ENCODE assay signal across 23 cellular contexts in the genomic region with DNA sequence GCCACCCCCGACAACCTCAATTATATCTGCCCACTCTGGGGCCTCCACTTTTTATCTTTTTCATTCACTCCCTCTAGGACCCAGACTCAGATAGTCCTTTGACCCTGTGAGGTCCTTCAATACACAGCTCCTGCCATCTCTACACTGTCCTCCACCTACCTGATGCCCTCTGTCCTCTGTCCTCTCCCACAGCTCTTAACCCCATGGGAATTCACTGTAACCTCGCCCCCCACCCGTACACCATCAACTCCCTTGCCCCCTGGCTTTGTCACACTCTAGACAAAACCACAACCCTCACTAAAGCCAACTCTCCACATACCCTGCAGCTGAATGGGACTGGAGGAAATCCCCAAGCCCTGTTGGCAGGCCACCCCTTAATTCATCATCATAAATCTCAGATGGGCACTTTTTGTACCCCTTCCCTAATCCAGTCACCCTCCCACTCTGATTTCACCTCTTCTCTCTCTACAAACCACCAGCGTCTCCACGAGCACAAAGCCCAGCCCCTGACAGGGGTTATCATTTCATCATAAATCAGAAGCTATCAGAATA. TPM values are rescaled to one million over a fixed set of nuclear protein-coding genes. Genes with fewer than 3 reads are reported as not detected.
DNase-seq lines count a peak whose midpoint lies in the region; ATAC-seq and TF ChIP-seq lines count a peak whose summit lies in the region.
"Had no signal": no experiment of that assay in that cellular context is flagged by ENCODE, and none has a peak within 500 bp of the region (broad histone marks: within the 10 kb centered on the region; RNA-seq: fewer than 3 reads in every experiment).

No MANE protein-coding gene starts in this region.

- no peak for DNase-seq in T-helper 2 cell treated with Interferon-gamma antibody and Interleukin-4, amounts not matched to agents 5 μg/mL and 100 μg/mL, for 36 hours (ENCODE audit: low spot score)
- DNase-seq in T-helper 2 cell (no peak), IMR-90 (no peak), NK-92 (lab: John Stamatoyannopoulos, UW; ENCODE audit: unreplicated experiment) (no peak), nephron progenitor cell (no peak)
- DNase-seq in activated naive CD8-positive, alpha-beta T cell treated with anti-CD3 and anti-CD28 coated beads for 36 hours = no peak
- DNase-seq: 8988T; activated CD4-positive, alpha-beta T cell treated with anti-CD3 and anti-CD28 coated beads, Interleukin-2, amount 50 U/mL, for 1 hour; activated effector memory CD4-positive, alpha-beta T cell treated with anti-CD3 and anti-CD28 coated beads, Interleukin-2, amount 50 U/mL, for 16 hours; DMS53; kidney; mesendoderm; NCI-H146; NCI-H82; Peyer's patch; stimulated activated CD4-positive, alpha-beta T cell treated with anti-CD3 and anti-CD28 coated beads, Interleukin-2, amount 100 ng/mL, for 24 hours; tibial artery had no signal

- peak overlapping the region; percentile 32 for H3K27ac Mint-ChIP-seq in T-helper 2 cell treated with Interferon-gamma antibody and Interleukin-4, amounts not matched to agents 5 μg/mL and 100 μg/mL, for 36 hours
- H3K27ac Mint-ChIP-seq in activated naive CD8-positive, alpha-beta T cell treated with anti-CD3 and anti-CD28 coated beads for 36 hours = peak overlapping the region; percentile 22
- H3K27ac Mint-ChIP-seq in nephron progenitor cell = no peak overlapping the region

- H3K4me1 ChIP-seq in IMR-90 (ENCODE audit: control insufficient read depth, insufficient read depth, low read length) (peaks cover 21% of the 10 kb centered on the region), parathyroid adenoma (peaks cover 36% of the 10 kb centered on the region)
- H3K4me1 ChIP-seq: Peyer's patch, tibial artery had no signal

- H3K4me1 Mint-ChIP-seq in T-helper 2 cell treated with Interferon-gamma antibody and Interleukin-4, amounts not matched to agents 5 μg/mL and 100 μg/mL, for 36 hours (ENCODE audit: low read depth) = peaks cover 63% of the 10 kb centered on the region
- peaks cover 44% of the 10 kb centered on the region for H3K4me1 Mint-ChIP-seq in activated naive CD8-positive, alpha-beta T cell treated with anti-CD3 and anti-CD28 coated beads for 36 hours
- no peaks in the 10 kb centered on the region for H3K4me1 Mint-ChIP-seq in nephron progenitor cell

- H2BK15ac ChIP-seq in IMR-90 (ENCODE audit: low read depth, low read length) = no peak overlapping the region; the same call in 2 of the 3 replicates

- H4K8ac ChIP-seq in IMR-90 (ENCODE audit: low read depth in 2 of 2, low read length in 2 of 2) = no peak overlapping the region

- no peak overlapping the region for H3K14ac ChIP-seq in IMR-90 (replicated peaks; ENCODE audit: low read depth, low read length)

- no peak for TF ChIP-seq RAD21 in IMR-90 (IDR thresholded peaks at IDR 0.05; ENCODE audit: low read length)

- H3K79me1 ChIP-seq in IMR-90 (ENCODE audit: low read depth in 1 of 2, low read length in 2 of 2) = no peaks in the 10 kb centered on the region

- intact Hi-C loops in IMR-90 (cut with micrococcal nuclease) = loop anchor here (2.0 to 5.0 kb wide), 3 partner anchors 113 to 462 kb away; a partner anchor contains a TSS

- peaks cover 6% of the 10 kb centered on the region; the same call in 1 of the 2 replicates for H3K9me1 ChIP-seq in IMR-90 (ENCODE audit: insufficient read depth, low read length)

- H2BK5ac ChIP-seq in IMR-90 (ENCODE audit: low read depth, low read length, poor library complexity, severe bottlenecking) = no peak overlapping the region

- H2AK5ac ChIP-seq in IMR-90 (ENCODE audit: low read depth, low read length) = peak overlapping the region; percentile 23; the same call in 1 of the 2 replicates

- H3K4ac ChIP-seq in IMR-90 (ENCODE audit: low read depth, low read length) = no peak overlapping the region; the same call in 1 of the 2 replicates

- no peaks in the 10 kb centered on the region for H4K20me1 ChIP-seq in IMR-90 (ENCODE audit: insufficient read depth, low read length)

- no peak overlapping the region; the same call in 1 of the 2 replicates for H4K91ac ChIP-seq in IMR-90 (ENCODE audit: insufficient read depth, low read depth, low read length)

- H3K79me2 ChIP-seq in parathyroid adenoma = no peaks in the 10 kb centered on the region

- CTCF ChIA-PET in IMR-90 (lab: Yijun Ruan, JAX) = no interaction called here

- no peak overlapping the region for H3K18ac ChIP-seq in IMR-90 (ENCODE audit: low read depth, low read length)

- dilution Hi-C loops in IMR-90 (cut with HindIII; ENCODE audit: low sequenced_read_pairs, unreplicated experiment) = no loop called here

- 40% methylated on average over 2 of the region's 5 CpGs; no CpG with 5 or more reads in 1 of the 2 experiments for WGBS in IMR-90 (ENCODE audit: extremely low coverage in 2 of 2, insufficient read length in 1 of 2), 2 experiments

- H3K27me3 Mint-ChIP-seq in T-helper 2 cell treated with Interferon-gamma antibody and Interleukin-4, amounts not matched to agents 5 μg/mL and 100 μg/mL, for 36 hours (ENCODE audit: low read depth) = no peaks in the 10 kb centered on the region
- H3K27me3 Mint-ChIP-seq in activated naive CD8-positive, alpha-beta T cell treated with anti-CD3 and anti-CD28 coated beads for 36 hours = peaks cover 4% of the 10 kb centered on the region
- peaks cover 13% of the 10 kb centered on the region for H3K27me3 Mint-ChIP-seq in nephron progenitor cell (ENCODE audit: low read depth, poor library complexity)

- in situ Hi-C loops in IMR-90 (cut with MboI; ENCODE audit: low sequenced_read_pairs) = no loop called here

- no peak for ATAC-seq in IMR-90 (ENCODE audit: low read depth)
- ATAC-seq in HG03439 (IDR thresholded peaks at IDR 0.05; ENCODE audit: unreplicated experiment) = no peak

- no peak for TF ChIP-seq POLR2A in IMR-90 (IDR thresholded peaks at IDR 0.05; ENCODE audit: low read depth, low read length)

- no TSS peak for BruUV-seq in IMR-90 (replicated peaks; lab: Mats Ljungman, UMichigan)

- H3K9me3 ChIP-seq in IMR-90 (ENCODE audit: control insufficient read depth, insufficient read depth, low read length) (no peaks in the 10 kb centered on the region), parathyroid adenoma (ENCODE audit: control insufficient read depth, low read length) (no peaks in the 10 kb centered on the region)
- H3K9me3 ChIP-seq: ascending aorta, Peyer's patch, tibial artery had no signal

- H3K23ac ChIP-seq in IMR-90 (ENCODE audit: low read depth, low read length) = no peak overlapping the region

- H3K27me3 ChIP-seq in IMR-90 (ENCODE audit: control insufficient read depth, insufficient read depth, low read length) = no peaks in the 10 kb centered on the region
- no peaks in the 10 kb centered on the region for H3K27me3 ChIP-seq in parathyroid adenoma (ENCODE audit: control insufficient read depth, insufficient read depth, low read length)
- H3K27me3 ChIP-seq: ascending aorta, Peyer's patch, tibial artery had no signal

- H3K4me3 ChIP-seq in IMR-90 (ENCODE audit: insufficient read depth, low read depth, low read length) (no peak overlapping the region), parathyroid adenoma (ENCODE audit: low read depth, low read length) (no peak overlapping the region)
- H3K4me3 ChIP-seq: ascending aorta, Peyer's patch, SK-N-MC, tibial artery had no signal

- TF ChIP-seq CTCF in IMR-90 (conservative IDR thresholded peaks at IDR 0.05; ENCODE audit: low read depth, low read length) (no peak), parathyroid adenoma (IDR thresholded peaks at IDR 0.05) (no peak), nephron progenitor cell (IDR thresholded peaks at IDR 0.05) (no peak)

- no peak overlapping the region for H3K4me2 ChIP-seq in IMR-90 (ENCODE audit: low read depth, low read length)
- H3K4me2 ChIP-seq in parathyroid adenoma (ENCODE audit: low read length) = no peak overlapping the region

- no peaks in the 10 kb centered on the region for H3K9me3 Mint-ChIP-seq in T-helper 2 cell treated with Interferon-gamma antibody and Interleukin-4, amounts not matched to agents 5 μg/mL and 100 μg/mL, for 36 hours
- no peaks in the 10 kb centered on the region for H3K9me3 Mint-ChIP-seq in activated naive CD8-positive, alpha-beta T cell treated with anti-CD3 and anti-CD28 coated beads for 36 hours
- H3K9me3 Mint-ChIP-seq in nephron progenitor cell = no peaks in the 10 kb centered on the region

- no peak overlapping the region for H2AK9ac ChIP-seq in IMR-90 (replicated peaks; ENCODE audit: low read depth, low read length, poor library complexity)

- no peak overlapping the region for H2AFZ ChIP-seq in IMR-90 (replicated peaks; ENCODE audit: low read length, poor library complexity)
- no peak overlapping the region for H2AFZ ChIP-seq in parathyroid adenoma

- H3K27ac ChIP-seq in IMR-90 (ENCODE audit: insufficient read depth, low read length) = no peak overlapping the region
- H3K27ac ChIP-seq in parathyroid adenoma = peak overlapping the region; percentile 39
- H3K27ac ChIP-seq: ascending aorta, C4-2B, SK-N-MC, tibial artery had no signal

- H3K9ac ChIP-seq in IMR-90 (ENCODE audit: low read depth, low read length) (no peak overlapping the region), parathyroid adenoma (no peak overlapping the region)

- H3K36me3 ChIP-seq in IMR-90 (ENCODE audit: control insufficient read depth, insufficient read depth, low read length) = no peaks in the 10 kb centered on the region
- H3K36me3 ChIP-seq in parathyroid adenoma (ENCODE audit: control insufficient read depth, insufficient read depth, low read length) = no peaks in the 10 kb centered on the region
- H3K36me3 ChIP-seq: ascending aorta, Peyer's patch, tibial artery had no signal

- no peaks in the 10 kb centered on the region for H3K36me3 Mint-ChIP-seq in T-helper 2 cell treated with Interferon-gamma antibody and Interleukin-4, amounts not matched to agents 5 μg/mL and 100 μg/mL, for 36 hours (ENCODE audit: low read depth)
- H3K36me3 Mint-ChIP-seq in activated naive CD8-positive, alpha-beta T cell treated with anti-CD3 and anti-CD28 coated beads for 36 hours = peaks cover 4% of the 10 kb centered on the region
- H3K36me3 Mint-ChIP-seq in nephron progenitor cell (ENCODE audit: low read depth) = no peaks in the 10 kb centered on the region

- H2BK120ac ChIP-seq in IMR-90 (ENCODE audit: low read depth, low read length) = no peak overlapping the region; the same call in 1 of the 2 replicates

- no peak overlapping the region for H4K5ac ChIP-seq in IMR-90 (ENCODE audit: low read depth, low read length)

- POLR2A ChIA-PET in IMR-90 (lab: Charles Lee; ENCODE audit: unreplicated experiment) = interaction anchor here (0.7 kb wide), 1 partner anchor 10 kb away, joined by 3 read pairs; no protein-coding TSS in a partner anchor

- H3K4me3 Mint-ChIP-seq in T-helper 2 cell treated with Interferon-gamma antibody and Interleukin-4, amounts not matched to agents 5 μg/mL and 100 μg/mL, for 36 hours = peak overlapping the region; percentile 0
- no peak overlapping the region for H3K4me3 Mint-ChIP-seq in activated naive CD8-positive, alpha-beta T cell treated with anti-CD3 and anti-CD28 coated beads for 36 hours
- no peak overlapping the region for H3K4me3 Mint-ChIP-seq in nephron progenitor cell

- no peak overlapping the region for H3K56ac ChIP-seq in IMR-90 (ENCODE audit: extremely low read depth, insufficient read depth, low read length)

- no peak overlapping the region for H2BK20ac ChIP-seq in IMR-90 (ENCODE audit: low read depth, low read length)

RNA-seq across cellular contexts. Expression of a gene that starts 52.3 kb away (rescaled TPM):
- not detected in 2 replicates for total RNA-seq in IMR-90 (2012; rRNA removed)
- not detected in 2 replicates for polyA plus RNA-seq in IMR-90 (2012; rRNA removed)
- polyA plus RNA-seq in IMR-90 (2012; cell fraction: cytosol; rRNA removed) = not detected in 2 replicates
- not detected in 2 replicates for polyA plus RNA-seq in IMR-90 (2012; cell fraction: nucleus; rRNA removed; ENCODE audit: low replicate concordance)
- total RNA-seq in activated naive CD8-positive, alpha-beta T cell treated with anti-CD3 and anti-CD28 coated beads for 36 hours = under 1 TPM; 0.26 to 0.45 TPM
- total RNA-seq: ascending aorta, chondrocyte had no signal
